In genomic region chr11:111422494-111423249, GRCh38 we compare ENCODE assay signal across 8 cellular contexts.
DNase-seq lines count a peak whose midpoint lies in the region; ATAC-seq lines count a peak whose summit lies in the region.

No MANE protein-coding gene starts in this region.

- ATAC-seq in GM21529 (IDR thresholded peaks at IDR 0.05; ENCODE audit: unreplicated experiment), result peak; percentile 80

- DNase-seq in EL, result peak; percentile 16
- peak; percentile 84 for DNase-seq in HuH-7 (ENCODE audit: low spot score)
- peak; percentile 77 for DNase-seq in RPMI8226
- peak; percentile 43 for DNase-seq in activated naive CD8-positive, alpha-beta T cell treated with anti-CD3 and anti-CD28 coated beads, Interleukin-2, amount 50 U/mL, for 16 hours (ENCODE audit: low read depth, low spot score)
- peak; percentile 41 for DNase-seq in iPS DF 4.7 (ENCODE audit: extremely low read depth, low spot score)
- peak; percentile 50 to 58 for DNase-seq in stimulated activated CD4-positive, alpha-beta T cell treated with anti-CD3 and anti-CD28 coated beads, Interleukin-2, amount 100 ng/mL, for 48 hours
- no peak for DNase-seq in SW480 (ENCODE audit: low spot score)
